In the genomic region with DNA sequence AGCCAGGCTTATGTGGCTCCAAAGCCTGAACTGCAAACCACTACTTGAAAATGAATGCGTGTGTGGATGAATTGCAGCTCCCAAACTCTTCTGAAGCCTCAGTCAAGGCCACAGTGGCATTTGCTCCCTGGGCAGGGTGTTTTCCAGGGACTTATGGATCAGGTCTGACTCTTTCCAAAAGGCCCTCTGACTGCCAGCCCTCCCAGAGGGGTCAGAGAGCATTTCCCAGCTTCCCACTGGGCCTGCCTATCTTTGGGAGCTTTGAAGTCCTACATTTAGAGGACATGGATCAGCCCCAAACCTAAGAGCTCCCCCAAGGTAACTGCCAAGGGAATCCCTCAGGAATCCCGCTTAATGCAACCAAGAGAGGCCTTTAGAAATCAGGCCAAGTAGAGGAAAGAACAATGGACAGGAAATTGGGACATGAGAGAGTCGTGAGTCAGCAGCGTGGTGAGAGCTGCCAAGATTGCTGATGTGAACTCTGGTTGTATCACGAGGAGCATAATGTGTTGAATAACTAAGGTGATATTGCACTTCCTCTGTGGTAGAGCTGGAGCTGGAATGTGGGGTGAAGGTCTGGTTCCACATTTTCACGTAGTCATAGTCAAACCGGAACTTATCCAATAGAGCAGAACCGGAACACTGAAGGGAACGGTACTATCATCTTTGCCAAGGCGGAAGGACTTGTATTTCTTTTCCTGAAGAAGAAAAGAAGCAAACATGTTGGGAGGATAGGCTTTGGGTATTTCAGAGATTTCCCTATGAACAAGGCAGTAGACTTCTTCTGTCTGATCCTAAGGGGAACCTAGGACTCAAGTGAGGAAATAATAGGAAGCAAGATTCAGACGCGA, we compare ENCODE assay signal across 8 cellular contexts.
DNase-seq lines count a peak whose midpoint lies in the region; ATAC-seq, FAIRE-seq and TF ChIP-seq lines count a peak whose summit lies in the region.

No MANE protein-coding gene starts in this region.

- H4K20me1 ChIP-seq in GM12878 (ENCODE audit: control insufficient read depth, insufficient read depth) = no peaks in the 10 kb centered on the region

- TF ChIP-seq CTCF in GM12878 (IDR thresholded peaks at IDR 0.05 in 2 of 3, conservative IDR thresholded peaks at IDR 0.05 in 1 of 3; ENCODE audit: control insufficient read depth in 2 of 3, extremely low read depth in 1 of 3, insufficient read depth in 1 of 3, low read depth in 3 of 3, low read length in 3 of 3) = no peak
- TF ChIP-seq CTCF in suprapubic skin (IDR thresholded peaks at IDR 0.05) = no peak
- no peak for TF ChIP-seq CTCF in glutamatergic neuron (IDR thresholded peaks at IDR 0.05; ENCODE audit: partially characterized antibody, unreplicated experiment)

- ATAC-seq in GM19395 (IDR thresholded peaks at IDR 0.05; ENCODE audit: unreplicated experiment) = peak; percentile 49
- no peak for ATAC-seq in GM12878
- no peak for ATAC-seq in HG02678 (IDR thresholded peaks at IDR 0.05; ENCODE audit: unreplicated experiment)

- no peaks in the 10 kb centered on the region for H3K4me1 ChIP-seq in GM12878 (ENCODE audit: control insufficient read depth, insufficient read depth, low read length)
- peaks cover 45% of the 10 kb centered on the region for H3K4me1 ChIP-seq in suprapubic skin

- H3K4me3 ChIP-seq in GM12878 (no peak overlapping the region), suprapubic skin (no peak overlapping the region)

- H3K4me1 Mint-ChIP-seq in glutamatergic neuron (ENCODE audit: low read depth, unreplicated experiment) = no peaks in the 10 kb centered on the region

- intact Hi-C loops in GM12878 (cut with micrococcal nuclease; ENCODE audit: unreplicated experiment) = no loop called here

- no peak overlapping the region for H3K4me2 ChIP-seq in GM12878 (ENCODE audit: control insufficient read depth, insufficient read depth)

- FAIRE-seq in GM12878 (lab: Jason Lieb, UNC) = no peak

- H3K27me3 ChIP-seq in GM12878 (replicated peaks in 1 of 2; ENCODE audit: control insufficient read depth in 2 of 2, insufficient read depth in 2 of 2, low read length in 1 of 2) (no peaks in the 10 kb centered on the region), suprapubic skin (no peaks in the 10 kb centered on the region)

- no peaks in the 10 kb centered on the region for H3K79me2 ChIP-seq in GM12878 (ENCODE audit: control insufficient read depth, insufficient read depth, low read length)

- H3K27ac ChIP-seq in GM12878 (ENCODE audit: control insufficient read depth, insufficient read depth) (no peak overlapping the region), suprapubic skin (peak overlapping the region; percentile 52)

- no peaks in the 10 kb centered on the region for H3K9me3 Mint-ChIP-seq in glutamatergic neuron (ENCODE audit: unreplicated experiment)

- no peak for TF ChIP-seq POLR2A in GM12878 (IDR thresholded peaks at IDR 0.05; ENCODE audit: low read depth, low read length)
- TF ChIP-seq POLR2A in suprapubic skin (IDR thresholded peaks at IDR 0.05) = no peak

- H3K9me3 ChIP-seq in GM12878 (replicated peaks; ENCODE audit: control insufficient read depth, insufficient read depth, low read length) (no peaks in the 10 kb centered on the region), suprapubic skin (no peaks in the 10 kb centered on the region)

- TF ChIP-seq EP300 in GM12878 (IDR thresholded peaks at IDR 0.05; ENCODE audit: borderline replicate concordance in 1 of 2, control insufficient read depth in 1 of 2, low read depth in 2 of 2, low read length in 2 of 2) (no peak), suprapubic skin (IDR thresholded peaks at IDR 0.05) (no peak)

- CTCF ChIA-PET in GM12878 (lab: Yijun Ruan, JAX) = interaction anchor here (0.6 kb wide), 1 partner anchor 268 kb away, joined by 3 read pairs; no protein-coding TSS in a partner anchor

- H3K4me3 Mint-ChIP-seq in glutamatergic neuron (ENCODE audit: unreplicated experiment) = no peak overlapping the region

- POLR2A ChIA-PET in GM12878 (lab: Charles Lee) = no interaction called here

- in situ Hi-C loops in GM12878 (cut with MboI) = no loop called here

- RAD21 ChIA-PET in GM12878 (lab: Charles Lee; ENCODE audit: unreplicated experiment) = no interaction called here

- no peak for TF ChIP-seq RAD21 in GM12878 (IDR thresholded peaks at IDR 0.05; ENCODE audit: insufficient read depth, low read depth, low read length)

- H3K9ac ChIP-seq in GM12878 (ENCODE audit: control insufficient read depth, insufficient read depth, low read length) = no peak overlapping the region

- H3K36me3 Mint-ChIP-seq in glutamatergic neuron (ENCODE audit: unreplicated experiment) = no peaks in the 10 kb centered on the region

- no peak overlapping the region for H3K27ac Mint-ChIP-seq in glutamatergic neuron (ENCODE audit: unreplicated experiment)

- H3K36me3 ChIP-seq in GM12878 (ENCODE audit: control insufficient read depth in 2 of 2, insufficient read depth in 2 of 2, low read length in 1 of 2) = no peaks in the 10 kb centered on the region
- H3K36me3 ChIP-seq in suprapubic skin = no peaks in the 10 kb centered on the region

- no peak overlapping the region for H2AFZ ChIP-seq in GM12878 (ENCODE audit: control insufficient read depth, low read depth, low read length)

- SMC1A ChIA-PET in GM12878 (lab: Charles Lee; ENCODE audit: uncharacterized antibody, unreplicated experiment) = interaction anchor here (0.8 to 1.1 kb wide), 2 partner anchors 9 to 23 kb away, joined by 3 to 4 read pairs; no protein-coding TSS in a partner anchor

- peaks cover 2% of the 10 kb centered on the region for H3K27me3 Mint-ChIP-seq in glutamatergic neuron (ENCODE audit: unreplicated experiment)

- DNase-seq in NCI-H226 (peak; percentile 98), GM12878 (ENCODE audit: low read depth, low spot score) (no peak), kidney glomerular epithelial cell (lab: John Stamatoyannopoulos, UW) (peak; percentile 71), suprapubic skin (ENCODE audit: low spot score in 2 of 2) (peak; percentile 84), glutamatergic neuron (no peak), NCI-H524 treated with DMSO at 0.1 percent for 48 hours (lab: John Stamatoyannopoulos, UW) (no peak)

- no TSS peak for BruUV-seq in GM12878 (replicated peaks; lab: Mats Ljungman, UMichigan)

- WGBS in GM12878 (ENCODE audit: insufficient coverage, insufficient replicate concordance, low lambda C conversion rate, missing lambda C conversion rate) = 67% methylated on average over 12 of the region's 12 CpGs
- 55% methylated on average over 12 of the region's 12 CpGs for WGBS in suprapubic skin

TF ChIP-seq in GM12878, 131 proteins besides CTCF, POLR2A, EP300 and RAD21:
- TF ChIP-seq SMC3 (IDR thresholded peaks at IDR 0.05; ENCODE audit: borderline replicate concordance, low read length) (no peak), NFIC (IDR thresholded peaks at IDR 0.05; ENCODE audit: low read depth, low read length) (0 out of 2 replicates have a peak, but pooled peaks have one; percentile 16), SUPT20H (IDR thresholded peaks at IDR 0.05; ENCODE audit: borderline replicate concordance, control insufficient read depth, low read depth, low read length) (no peak), STAT3 (IDR thresholded peaks at IDR 0.05; ENCODE audit: low read depth, low read length) (no peak), HDAC2 (IDR thresholded peaks at IDR 0.05) (no peak), IRF4 (IDR thresholded peaks at IDR 0.05; ENCODE audit: low read depth, low read length) (no peak), EED (IDR thresholded peaks at IDR 0.05; ENCODE audit: low read depth) (peak; percentile 59)

Comparison
In these comparisons a context has a peak if more than half of its experiments do, and no peak if none do; other contexts are left out.
1. DNase-seq: peak in NCI-H226 (single experiment), kidney glomerular epithelial cell (single experiment) and suprapubic skin (2 of 2); none in GM12878 (single experiment), glutamatergic neuron (single experiment) and NCI-H524 treated with DMSO at 0.1 percent for 48 hours (single experiment).